Comparison of ENCODE assay signal across 9 cellular contexts in the genomic region with DNA sequence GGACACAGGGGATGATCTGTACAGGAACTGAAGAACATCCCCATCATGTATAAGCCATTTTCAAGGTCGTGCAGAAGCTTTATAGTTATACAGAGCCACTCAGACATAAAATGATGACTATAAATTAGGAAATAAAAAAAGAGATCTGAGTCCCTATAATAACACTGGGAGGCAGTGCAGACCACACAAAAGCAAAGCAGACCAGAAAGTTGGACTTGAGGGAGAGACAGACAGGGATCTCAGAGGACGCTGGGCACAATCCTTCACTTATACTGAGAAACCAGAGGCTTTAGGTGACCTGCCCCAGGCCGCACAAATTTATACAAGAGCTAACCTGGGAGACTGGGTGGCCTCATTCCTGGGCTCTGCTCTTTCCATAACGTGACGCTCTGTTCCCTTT.
DNase-seq lines count a peak whose midpoint lies in the region; ATAC-seq and TF ChIP-seq lines count a peak whose summit lies in the region.
"Had no signal": no experiment of that assay in that cellular context is flagged by ENCODE, and none has a peak within 500 bp of the region (broad histone marks: within the 10 kb centered on the region; RNA-seq: fewer than 3 reads in every experiment).

No MANE protein-coding gene starts in this region.

- H3K27me3 ChIP-seq in neural cell (ENCODE audit: insufficient read depth, low read depth, low read length): no peaks in the 10 kb centered on the region
- H3K27me3 ChIP-seq: BLaER1 treated with 17β-estradiol and CSF1 and Interleukin-3, amounts not matched to agents 10 nM and 100 nM had no signal

- no peaks in the 10 kb centered on the region for H3F3A ChIP-seq in neural cell (ENCODE audit: insufficient read depth, low read length, poor library complexity, severe bottlenecking)

- no peaks in the 10 kb centered on the region for H4K20me1 ChIP-seq in neural cell (ENCODE audit: insufficient read depth)

- H3K9ac ChIP-seq in neural cell (ENCODE audit: low read length): no peak overlapping the region
- H3K9ac ChIP-seq: BLaER1 treated with 17β-estradiol and CSF1 and Interleukin-3, amounts not matched to agents 10 nM and 100 nM had no signal

- no peaks in the 10 kb centered on the region for H3K36me3 ChIP-seq in neural cell (ENCODE audit: insufficient read depth, low read length)

- H3K27ac ChIP-seq in neural cell (ENCODE audit: low read length): no peak overlapping the region

- TF ChIP-seq RAD21 in neural cell (conservative IDR thresholded peaks at IDR 0.05): peak; percentile 79

- no peak for ATAC-seq in GM18505 (IDR thresholded peaks at IDR 0.05; ENCODE audit: unreplicated experiment)

- H3K79me2 ChIP-seq in neural cell (replicated peaks; ENCODE audit: insufficient read depth, low read length): no peaks in the 10 kb centered on the region

- TF ChIP-seq POLR2A in GM18505 (IDR thresholded peaks at IDR 0.05; ENCODE audit: borderline replicate concordance, extremely low read depth, insufficient read depth, insufficient read length): no peak

- H2AFZ ChIP-seq in neural cell (ENCODE audit: low read depth, low read length): no peak overlapping the region

- H3K9me2 ChIP-seq in neural cell (ENCODE audit: insufficient read depth, low read length): no peaks in the 10 kb centered on the region

- peak; percentile 70 for TF ChIP-seq CTCF in neural cell (IDR thresholded peaks at IDR 0.05; ENCODE audit: poor library complexity, severe bottlenecking)

- peak; percentile 15 for DNase-seq in NCI-H2196 (lab: John Stamatoyannopoulos, UW; ENCODE audit: unreplicated experiment)
- no peak for DNase-seq in NCI-H2196 treated with DMSO at 0.1 percent for 48 hours (lab: John Stamatoyannopoulos, UW; ENCODE audit: unreplicated experiment)
- DNase-seq in NCI-H69 (lab: John Stamatoyannopoulos, UW): peak; percentile 25
- DNase-seq in dermis microvascular lymphatic vessel endothelial cell (ENCODE audit: low read depth in 2 of 2): peak; percentile 22 to 37
- DNase-seq in stimulated activated naive CD4-positive, alpha-beta T cell (lab: John Stamatoyannopoulos, UW): no peak
- no peak for DNase-seq in NK-92 (lab: John Stamatoyannopoulos, UW; ENCODE audit: unreplicated experiment)

- no peak overlapping the region for H3K4me3 ChIP-seq in neural cell (ENCODE audit: low read length)
- H3K4me3 ChIP-seq: BLaER1 treated with 17β-estradiol and CSF1 and Interleukin-3, amounts not matched to agents 10 nM and 100 nM had no signal

- TF ChIP-seq EP300 in neural cell (conservative IDR thresholded peaks at IDR 0.05; ENCODE audit: poor library complexity, severe bottlenecking): no peak

- H3K4me2 ChIP-seq in neural cell (ENCODE audit: low read length): no peak overlapping the region
- H3K4me2 ChIP-seq: BLaER1 treated with 17β-estradiol and CSF1 and Interleukin-3, amounts not matched to agents 10 nM and 100 nM had no signal

- no peaks in the 10 kb centered on the region for H3K9me3 ChIP-seq in neural cell (ENCODE audit: low read length)
- H3K9me3 ChIP-seq: BLaER1 treated with 17β-estradiol and CSF1 and Interleukin-3, amounts not matched to agents 10 nM and 100 nM had no signal

TF ChIP-seq in neural cell, 6 proteins besides CTCF, POLR2A, EP300 and RAD21:
- TF ChIP-seq SMC3 (conservative IDR thresholded peaks at IDR 0.05; ENCODE audit: poor library complexity): peak; percentile 82
- TF ChIP-seq TAF1 (IDR thresholded peaks at IDR 0.05; ENCODE audit: low read depth): no peak
- TF ChIP-seq REST (IDR thresholded peaks at IDR 0.05; ENCODE audit: borderline replicate concordance): no peak

Comparison
In these comparisons a context has a peak if more than half of its experiments do, and no peak if none do; other contexts are left out.
1. DNase-seq: peak in NCI-H2196 (single experiment), NCI-H69 (single experiment) and dermis microvascular lymphatic vessel endothelial cell (2 of 2); none in NCI-H2196 treated with DMSO at 0.1 percent for 48 hours (single experiment), stimulated activated naive CD4-positive, alpha-beta T cell (0 of 6) and NK-92 (single experiment).